Comparison of ENCODE assay signal across 9 cellular contexts in genomic region chr15:64703632-64703959, GRCh38.
DNase-seq lines count a peak whose midpoint lies in the region; ATAC-seq, FAIRE-seq and TF ChIP-seq lines count a peak whose summit lies in the region.
"Had no signal": no experiment of that assay in that cellular context is flagged by ENCODE, and none has a peak within 500 bp of the region (broad histone marks: within the 10 kb centered on the region; RNA-seq: fewer than 3 reads in every experiment).

No MANE protein-coding gene starts in this region.

- H3K4me3 ChIP-seq in right atrium auricular region (peak overlapping the region; percentile 85 to 89), small intestine (ENCODE audit: low read depth in 1 of 2, low read length in 2 of 2) (peak overlapping the region; percentile 95 to 97)

- H3K27me3 Mint-ChIP-seq in activated T-cell treated with anti-CD3 and anti-CD28 coated beads, Interleukin-2, amount 50 U/mL, for 4 hours (ENCODE audit: low read depth), result no peaks in the 10 kb centered on the region
- H3K27me3 Mint-ChIP-seq in T-helper 2 cell treated with Interferon-gamma antibody and Interleukin-4, amounts not matched to agents 5 μg/mL and 100 μg/mL, for 36 hours (ENCODE audit: low read depth), result no peaks in the 10 kb centered on the region

- peaks cover 4% of the 10 kb centered on the region for H3K36me3 Mint-ChIP-seq in activated T-cell treated with anti-CD3 and anti-CD28 coated beads, Interleukin-2, amount 50 U/mL, for 4 hours (ENCODE audit: insufficient read depth)
- H3K36me3 Mint-ChIP-seq in T-helper 2 cell treated with Interferon-gamma antibody and Interleukin-4, amounts not matched to agents 5 μg/mL and 100 μg/mL, for 36 hours (ENCODE audit: low read depth), result peaks cover 2% of the 10 kb centered on the region

- no peaks in the 10 kb centered on the region for H3K9me3 Mint-ChIP-seq in activated T-cell treated with anti-CD3 and anti-CD28 coated beads, Interleukin-2, amount 50 U/mL, for 4 hours
- H3K9me3 Mint-ChIP-seq in T-helper 2 cell treated with Interferon-gamma antibody and Interleukin-4, amounts not matched to agents 5 μg/mL and 100 μg/mL, for 36 hours, result no peaks in the 10 kb centered on the region

- H3K36me3 ChIP-seq in right atrium auricular region, result no peaks in the 10 kb centered on the region
- no peaks in the 10 kb centered on the region for H3K36me3 ChIP-seq in small intestine (ENCODE audit: control insufficient read depth in 2 of 2, insufficient read depth in 2 of 2, low read length in 2 of 2)

- no peak for ATAC-seq in activated T-cell treated with anti-CD3 and anti-CD28 coated beads, Interleukin-2, amount 50 U/mL, for 4 hours

- H3K27me3 ChIP-seq in right atrium auricular region (no peaks in the 10 kb centered on the region), small intestine (ENCODE audit: control insufficient read depth in 2 of 2, insufficient read depth in 2 of 2, low read length in 2 of 2) (no peaks in the 10 kb centered on the region)

- FAIRE-seq in small intestine (lab: Jason Lieb, UNC), result no peak
- FAIRE-seq: G401.6 had no signal

- peaks cover 0 to 49% of the 10 kb centered on the region in 2 donors for H3K4me1 ChIP-seq in right atrium auricular region
- peaks cover 0 to 22% of the 10 kb centered on the region in 2 donors for H3K4me1 ChIP-seq in small intestine (ENCODE audit: control insufficient read depth in 2 of 2, insufficient read depth in 1 of 2, low read depth in 1 of 2, low read length in 1 of 2)

- H3K4me3 Mint-ChIP-seq in activated T-cell treated with anti-CD3 and anti-CD28 coated beads, Interleukin-2, amount 50 U/mL, for 4 hours, result peak overlapping the region; percentile 89
- peak overlapping the region; percentile 79 for H3K4me3 Mint-ChIP-seq in T-helper 2 cell treated with Interferon-gamma antibody and Interleukin-4, amounts not matched to agents 5 μg/mL and 100 μg/mL, for 36 hours

- peak overlapping the region; percentile 89 to 94 for H3K27ac ChIP-seq in right atrium auricular region
- H3K27ac ChIP-seq in small intestine (ENCODE audit: low read depth in 1 of 2, low read length in 1 of 2), result peak overlapping the region in 1 of 2 donors; percentile 86

- peak overlapping the region; percentile 64 for H3K27ac Mint-ChIP-seq in T-helper 2 cell treated with Interferon-gamma antibody and Interleukin-4, amounts not matched to agents 5 μg/mL and 100 μg/mL, for 36 hours

- H3K9me3 ChIP-seq in right atrium auricular region (no peaks in the 10 kb centered on the region), small intestine (ENCODE audit: control insufficient read depth, low read depth) (no peaks in the 10 kb centered on the region)

- no peak for TF ChIP-seq CTCF in right atrium auricular region (IDR thresholded peaks at IDR 0.05)

- H3K4me1 Mint-ChIP-seq in activated T-cell treated with anti-CD3 and anti-CD28 coated beads, Interleukin-2, amount 50 U/mL, for 4 hours (ENCODE audit: low read depth), result peaks cover 48% of the 10 kb centered on the region
- H3K4me1 Mint-ChIP-seq in T-helper 2 cell treated with Interferon-gamma antibody and Interleukin-4, amounts not matched to agents 5 μg/mL and 100 μg/mL, for 36 hours (ENCODE audit: low read depth), result peaks cover 37% of the 10 kb centered on the region

- WGBS in small intestine, 3 donors, result 26 to 53% (median 47%) methylated on average over 7 of the region's 7 CpGs

- no peak for DNase-seq in activated T-cell treated with anti-CD3 and anti-CD28 coated beads, Interleukin-2, amount 50 U/mL, for 4 hours
- DNase-seq in activated T-cell treated with anti-CD3 and anti-CD28 coated beads, Interleukin-2, amount 50 U/mL, for 1 hour, result no peak
- DNase-seq in T-helper 2 cell treated with Interferon-gamma antibody and Interleukin-4, amounts not matched to agents 5 μg/mL and 100 μg/mL, for 36 hours (ENCODE audit: low spot score), result peak; percentile 10
- DNase-seq in right atrium auricular region (ENCODE audit: low spot score) (no peak), small intestine (no peak), NCI-H187 (lab: John Stamatoyannopoulos, UW) (no peak), ureter (ENCODE audit: low spot score) (no peak)
- no peak for DNase-seq in activated CD4-positive, alpha-beta T cell treated with anti-CD3 and anti-CD28 coated beads for 48 hours
